Comparison of ENCODE assay signal across 8 cellular contexts in the genomic region with DNA sequence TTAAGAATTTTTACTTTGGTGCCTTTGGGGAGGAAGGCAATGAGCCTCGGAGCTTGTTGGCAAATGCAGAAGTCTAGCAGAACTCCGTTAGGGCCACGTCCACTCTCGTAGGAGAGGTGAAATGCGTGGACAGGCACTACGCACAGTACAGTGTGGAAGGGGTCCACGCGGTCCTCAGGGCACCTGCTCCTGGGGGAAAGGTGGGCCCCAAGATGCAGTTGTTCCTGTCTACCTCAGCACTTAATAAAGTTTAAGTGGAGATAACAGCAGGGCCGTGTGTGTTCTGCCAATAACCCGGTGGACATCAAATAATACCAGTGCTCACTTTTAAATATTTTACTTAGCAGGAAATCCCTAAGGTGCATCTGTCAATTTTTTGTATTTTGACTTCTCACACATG. TPM values are rescaled to one million over a fixed set of nuclear protein-coding genes. Genes with fewer than 3 reads are reported as not detected.
A peak's percentile ranks its signal among the peaks of the same experiment; 100 is the strongest.
DNase-seq lines count a peak whose midpoint lies in the region; ATAC-seq, FAIRE-seq and TF ChIP-seq lines count a peak whose summit lies in the region.

No MANE protein-coding gene starts in this region.

- H3K27ac ChIP-seq in RWPE2 (ENCODE audit: poor library complexity, severe bottlenecking), result no peak overlapping the region
- peak overlapping the region in 2 of 4 donors; percentile 91 to 92 for H3K27ac ChIP-seq in esophagus muscularis mucosa (replicated peaks in 1 of 4)

- H3K4me1 ChIP-seq in RWPE2 (ENCODE audit: insufficient read depth, poor library complexity, severe bottlenecking) (peaks cover 13% of the 10 kb centered on the region), esophagus muscularis mucosa (peaks cover 26 to 70% (median 63%) of the 10 kb centered on the region in 4 donors)

- WGBS in esophagus muscularis mucosa, result 36% methylated on average over 10 of the region's 10 CpGs

- DNase-seq in RWPE2 (ENCODE audit: low spot score), result no peak
- no peak for DNase-seq in esophagus muscularis mucosa (ENCODE audit: extremely low spot score)
- DNase-seq in progenitor cell of endocrine pancreas (ENCODE audit: low spot score, unreplicated experiment), result no peak
- no peak for DNase-seq in H54 (ENCODE audit: insufficient read length, low spot score)
- no peak for DNase-seq in foreskin melanocyte
- no peak for DNase-seq in activated CD4-positive, CD25-positive, alpha-beta regulatory T cell (lab: John Stamatoyannopoulos, UW)
- no peak for DNase-seq in amygdala (lab: John Stamatoyannopoulos, UW)

- TF ChIP-seq CTCF in RWPE2 (IDR thresholded peaks at IDR 0.05; ENCODE audit: poor library complexity, severe bottlenecking) (no peak), esophagus muscularis mucosa (IDR thresholded peaks at IDR 0.05) (no peak), progenitor cell of endocrine pancreas (IDR thresholded peaks at IDR 0.05; ENCODE audit: unreplicated experiment) (no peak)

- H3K27me3 Mint-ChIP-seq in progenitor cell of endocrine pancreas, result peaks cover 15% of the 10 kb centered on the region

- TF ChIP-seq POLR2A in esophagus muscularis mucosa (IDR thresholded peaks at IDR 0.05; ENCODE audit: low read depth) (no peak), H54 (IDR thresholded peaks at IDR 0.05; ENCODE audit: low read depth, low read length) (no peak)

- H3K27ac Mint-ChIP-seq in progenitor cell of endocrine pancreas, result peak overlapping the region; percentile 44

- H3K27me3 ChIP-seq in RWPE2 (ENCODE audit: insufficient read depth, poor library complexity, severe bottlenecking) (no peaks in the 10 kb centered on the region), esophagus muscularis mucosa (no peaks in the 10 kb centered on the region)

- no peak for FAIRE-seq in H54 (lab: Jason Lieb, UNC)

- H3K36me3 Mint-ChIP-seq in progenitor cell of endocrine pancreas (ENCODE audit: insufficient read depth), result peaks cover 9% of the 10 kb centered on the region

- H3K4me3 Mint-ChIP-seq in progenitor cell of endocrine pancreas (ENCODE audit: low read depth), result peak overlapping the region; percentile 87

- no peak for TF ChIP-seq EP300 in esophagus muscularis mucosa (IDR thresholded peaks at IDR 0.05)

- H3K9me3 Mint-ChIP-seq in progenitor cell of endocrine pancreas (ENCODE audit: low read depth), result no peaks in the 10 kb centered on the region

- H3K4me1 Mint-ChIP-seq in progenitor cell of endocrine pancreas (ENCODE audit: low read depth), result peaks cover 23% of the 10 kb centered on the region

- H3K9me3 ChIP-seq in RWPE2 (ENCODE audit: severe bottlenecking) (no peaks in the 10 kb centered on the region), esophagus muscularis mucosa (no peaks in the 10 kb centered on the region)

- intact Hi-C loops in esophagus muscularis mucosa (cut with DNase I), result loop anchor here (10.0 kb wide), 1 partner anchor 98 kb away; a partner anchor contains a TSS

- H3K36me3 ChIP-seq in RWPE2 (ENCODE audit: low read depth) (peaks cover 17% of the 10 kb centered on the region), esophagus muscularis mucosa (peaks cover 0 to 4% (median 0%) of the 10 kb centered on the region in 4 donors)

- ATAC-seq in RWPE2 (ENCODE audit: low read depth), result no peak

- H3K4me3 ChIP-seq in GM08714 (ENCODE audit: low read length) (peak overlapping the region; percentile 61), RWPE2 (ENCODE audit: severe bottlenecking) (peak overlapping the region; percentile 77), esophagus muscularis mucosa (peak overlapping the region; percentile 80 to 87 (median 82))

RNA-seq across cellular contexts. Expression of a gene that starts 1.8 kb away (rescaled TPM):
- 10 to 100 TPM; 50.3 to 77.9 (median 58.8) TPM for total RNA-seq in esophagus muscularis mucosa
- total RNA-seq in progenitor cell of endocrine pancreas, result 92.7 and 97.9 TPM in 2 replicates

RNA-seq across cellular contexts. Expression of a gene that starts 25.6 kb away (rescaled TPM):
- total RNA-seq in esophagus muscularis mucosa (10 to 100 TPM; 11.8 to 18.3 (median 17.4) TPM), progenitor cell of endocrine pancreas (39.4 and 41.3 TPM in 2 replicates)

RNA-seq across cellular contexts. Expression of a gene that starts 30.3 kb away (rescaled TPM):
- total RNA-seq in esophagus muscularis mucosa, result 100 to 1,000 TPM; 114 to 158 (median 124) TPM
- total RNA-seq in progenitor cell of endocrine pancreas, result 151 and 154 TPM in 2 replicates

RNA-seq across cellular contexts. Expression of a gene that starts 45.5 kb away (rescaled TPM):
- total RNA-seq in esophagus muscularis mucosa, result 10 to 100 TPM; 32.8 to 53.5 (median 46.3) TPM
- 92.7 and 92.9 TPM in 2 replicates for total RNA-seq in progenitor cell of endocrine pancreas

RNA-seq across cellular contexts. Expression of a gene that starts 57.0 kb away (rescaled TPM):
- total RNA-seq in esophagus muscularis mucosa, result 10 to 100 TPM; 53.6 to 93.8 (median 69.5) TPM
- 82.7 and 85.3 TPM in 2 replicates for total RNA-seq in progenitor cell of endocrine pancreas
